In genomic region chr7:39465055-39465929, GRCh38 we compare ENCODE assay signal across 8 cellular contexts.
A peak's percentile ranks its signal among the peaks of the same experiment; 100 is the strongest.
DNase-seq lines count a peak whose midpoint lies in the region; ATAC-seq, FAIRE-seq and TF ChIP-seq lines count a peak whose summit lies in the region.

No MANE protein-coding gene starts in this region.

- H3K4me3 Mint-ChIP-seq in CD4-positive, alpha-beta T cell, result no peak overlapping the region

- intact Hi-C loops in CD4-positive, alpha-beta T cell (cut with DNase I, micrococcal nuclease), result loop anchor here in 1 of 2 experiments (2.0 kb wide), 1 partner anchor 1066 kb away; no protein-coding TSS in a partner anchor
- intact Hi-C loops in pancreas (cut with DNase I), result loop anchor here in 2 of 3 donors (10.0 kb wide), 2 partner anchors 530 to 670 kb away; no protein-coding TSS in a partner anchor

- no peaks in the 10 kb centered on the region for H3K4me1 ChIP-seq in pancreas

- WGBS in pancreas, 2 donors, result 28 to 30% methylated on average over 18 of the region's 18 CpGs

- peak; percentile 49 for ATAC-seq in CD4-positive, alpha-beta T cell (ENCODE audit: poor library complexity)
- ATAC-seq in GM18505 (IDR thresholded peaks at IDR 0.05; ENCODE audit: unreplicated experiment), result peak; percentile 85
- ATAC-seq in HG02970 (IDR thresholded peaks at IDR 0.05; ENCODE audit: low FRiP score, unreplicated experiment), result peak; percentile 78
- peak; percentile 89 to 97 (median 94) for ATAC-seq in pancreas

- peaks cover 7% of the 10 kb centered on the region for H3K4me1 Mint-ChIP-seq in CD4-positive, alpha-beta T cell (ENCODE audit: low read depth)

- CTCF ChIA-PET in CD4-positive, alpha-beta T cell (lab: Charles Lee), result no interaction called here

- no peaks in the 10 kb centered on the region for H3K36me3 Mint-ChIP-seq in CD4-positive, alpha-beta T cell (ENCODE audit: low read depth)

- peak; percentile 92 for FAIRE-seq in pancreas (lab: Jason Lieb, UNC)

- H3K27ac Mint-ChIP-seq in CD4-positive, alpha-beta T cell, result no peak overlapping the region

- POLR2A ChIA-PET in CD4-positive, alpha-beta T cell (lab: Charles Lee), result no interaction called here

- H3K27ac ChIP-seq in CD4-positive, alpha-beta T cell (ENCODE audit: low read depth, low read length), result no peak overlapping the region
- H3K27ac ChIP-seq in pancreas, result no peak overlapping the region

- peak overlapping the region in 1 of 2 donors; percentile 9 for H3K4me3 ChIP-seq in foreskin fibroblast (ENCODE audit: low read depth in 1 of 2, low read length in 2 of 2)
- H3K4me3 ChIP-seq in pancreas, result no peak overlapping the region

- peaks cover 19% of the 10 kb centered on the region for H3K27me3 Mint-ChIP-seq in CD4-positive, alpha-beta T cell

- no peaks in the 10 kb centered on the region for H3K36me3 ChIP-seq in pancreas

- no peaks in the 10 kb centered on the region for H3K9me3 ChIP-seq in CD4-positive, alpha-beta T cell (ENCODE audit: control insufficient read depth, low read length)
- no peaks in the 10 kb centered on the region for H3K9me3 ChIP-seq in pancreas

- peak; percentile 69 for TF ChIP-seq CTCF in CD4-positive, alpha-beta T cell (IDR thresholded peaks at IDR 0.05)
- TF ChIP-seq CTCF in foreskin fibroblast (IDR thresholded peaks at IDR 0.05; ENCODE audit: low read depth, low read length) (peak; percentile 78), pancreas (IDR thresholded peaks at IDR 0.05) (peak; percentile 46 to 80 (median 56))

- no peaks in the 10 kb centered on the region for H3K9me3 Mint-ChIP-seq in CD4-positive, alpha-beta T cell

- peak in 5 of 10 experiments; percentile 1 to 14 (median 6) for DNase-seq in CD4-positive, alpha-beta T cell
- DNase-seq in NCI-H2171 treated with DMSO at 0.1 percent for 48 hours (lab: John Stamatoyannopoulos, UW) (peak; percentile 80), foreskin fibroblast (peak; percentile 31 to 71), pancreas (peak in 4 of 6 donors; percentile 18 to 59 (median 32)), midbrain (lab: John Stamatoyannopoulos, UW) (no peak)
- peak; percentile 29 to 39 for DNase-seq in activated CD4-positive, alpha-beta T cell treated with anti-CD3 and anti-CD28 coated beads, Interleukin-2, amount 50 U/mL, for 48 hours

- TF ChIP-seq POLR2A in GM18505 (IDR thresholded peaks at IDR 0.05; ENCODE audit: borderline replicate concordance, extremely low read depth, insufficient read depth, insufficient read length), result no peak

- H3K27me3 ChIP-seq in CD4-positive, alpha-beta T cell (ENCODE audit: control insufficient read depth, insufficient read depth, low read length), result no peaks in the 10 kb centered on the region
- H3K27me3 ChIP-seq in pancreas, result no peaks in the 10 kb centered on the region
